In genomic region chr6:53854843-53855567, GRCh38 we compare ENCODE assay signal across 12 cellular contexts.
A peak's percentile ranks its signal among the peaks of the same experiment; 100 is the strongest.
DNase-seq lines count a peak whose midpoint lies in the region; ATAC-seq, FAIRE-seq and TF ChIP-seq lines count a peak whose summit lies in the region.
"Had no signal": no experiment of that assay in that cellular context is flagged by ENCODE, and none has a peak within 500 bp of the region (broad histone marks: within the 10 kb centered on the region; RNA-seq: fewer than 3 reads in every experiment).

No MANE protein-coding gene starts in this region.

- in situ Hi-C loops in Caki2 (cut with HindIII; ENCODE audit: low pct_unique_long_range_greater_than_20kb, low sequenced_read_pairs), result no loop called here

- no peak overlapping the region for H3K4me3 ChIP-seq in bronchial epithelial cell (ENCODE audit: low read depth, low read length)
- H3K4me3 ChIP-seq in uterus, result no peak overlapping the region
- H3K4me3 ChIP-seq: BLaER1 treated with 17β-estradiol and CSF1 and Interleukin-3, amounts not matched to agents 10 nM and 100 nM had no signal

- FAIRE-seq in bronchial epithelial cell (lab: Jason Lieb, UNC), result peak; percentile 40
- no peak for FAIRE-seq in GM12892 (lab: Jason Lieb, UNC)
- FAIRE-seq: astrocyte, frontal cortex had no signal

- H3K4me1 ChIP-seq in uterus, result peaks cover 0 to 3% of the 10 kb centered on the region in 2 donors
- H3K4me1 ChIP-seq: BLaER1 treated with 17β-estradiol and CSF1 and Interleukin-3, amounts not matched to agents 10 nM and 100 nM had no signal

- ATAC-seq in GM19438 (IDR thresholded peaks at IDR 0.05; ENCODE audit: low read depth, unreplicated experiment) (peak; percentile 94), HG03108 (IDR thresholded peaks at IDR 0.05; ENCODE audit: unreplicated experiment) (peak; percentile 96)

- TF ChIP-seq CTCF in bronchial epithelial cell (IDR thresholded peaks at IDR 0.05; ENCODE audit: insufficient read depth, low read length, severe bottlenecking), result no peak
- no peak for TF ChIP-seq CTCF in uterus (IDR thresholded peaks at IDR 0.05)

- H3K27me3 ChIP-seq in bronchial epithelial cell (ENCODE audit: control insufficient read depth, insufficient read depth, low read length) (no peaks in the 10 kb centered on the region), uterus (no peaks in the 10 kb centered on the region)
- H3K27me3 ChIP-seq: BLaER1 treated with 17β-estradiol and CSF1 and Interleukin-3, amounts not matched to agents 10 nM and 100 nM had no signal

- intact Hi-C loops in uterus (cut with DNase I; ENCODE audit: low total_unique reads), result no loop called here

- H3K27ac ChIP-seq in uterus, result no peak overlapping the region
- H3K27ac ChIP-seq: BLaER1 treated with 17β-estradiol and CSF1 and Interleukin-3, amounts not matched to agents 10 nM and 100 nM had no signal

- TF ChIP-seq POLR2A in GM12892 (IDR thresholded peaks at IDR 0.05; ENCODE audit: low read depth, low read length) (no peak), uterus (IDR thresholded peaks at IDR 0.05) (no peak)

- DNase-seq in Caki2 (ENCODE audit: low read depth) (peak; percentile 32), bronchial epithelial cell (ENCODE audit: low read depth) (peak; percentile 86), GM12892 (ENCODE audit: insufficient read length) (no peak), uterus (no peak), NCI-H748 treated with DMSO at 0.1 percent for 48 hours (lab: John Stamatoyannopoulos, UW) (no peak)
- no peak for DNase-seq in activated CD4-positive, CD25-positive, alpha-beta regulatory T cell treated with anti-CD3 and anti-CD28 coated beads, Interleukin-2, amount 50 U/mL, for 72 hours
- DNase-seq: NCI-H2029 treated with DMSO at 0.1 percent for 48 hours had no signal

- H3K36me3 ChIP-seq in bronchial epithelial cell (ENCODE audit: control insufficient read depth, insufficient read depth, low read length), result no peaks in the 10 kb centered on the region
- no peaks in the 10 kb centered on the region for H3K36me3 ChIP-seq in uterus
- H3K36me3 ChIP-seq: BLaER1 treated with 17β-estradiol and CSF1 and Interleukin-3, amounts not matched to agents 10 nM and 100 nM had no signal

- H3K9me3 ChIP-seq in uterus, result no peaks in the 10 kb centered on the region

Comparison
In these comparisons a context has a peak if more than half of its experiments do, and no peak if none do; other contexts are left out.
1. DNase-seq: peak in Caki2 (single experiment) and bronchial epithelial cell (single experiment); none in GM12892 (single experiment), activated CD4-positive, CD25-positive, alpha-beta regulatory T cell treated with anti-CD3 and anti-CD28 coated beads, Interleukin-2, amount 50 U/mL, for 72 hours (single experiment), uterus (0 of 2) and NCI-H748 treated with DMSO at 0.1 percent for 48 hours (single experiment).